12 cellular contexts compared by ENCODE assay signal in genomic region chr4:78863254-78863869, GRCh38.
DNase-seq lines count a peak whose midpoint lies in the region; ATAC-seq lines count a peak whose summit lies in the region.
"Had no signal": no experiment of that assay in that cellular context is flagged by ENCODE, and none has a peak within 500 bp of the region (broad histone marks: within the 10 kb centered on the region; RNA-seq: fewer than 3 reads in every experiment).

No MANE protein-coding gene starts in this region.

- H3K27me3 Mint-ChIP-seq in memory B cell = no peaks in the 10 kb centered on the region

- H3K27ac Mint-ChIP-seq in memory B cell = peak overlapping the region; percentile 76

- no peaks in the 10 kb centered on the region for H3K9me3 Mint-ChIP-seq in memory B cell

- peaks cover 19% of the 10 kb centered on the region for H3K4me1 Mint-ChIP-seq in memory B cell

- peak overlapping the region; percentile 48 for H3K4me3 Mint-ChIP-seq in memory B cell

- ATAC-seq in GM18511 (IDR thresholded peaks at IDR 0.05; ENCODE audit: unreplicated experiment) (peak; percentile 71), GM21447 (IDR thresholded peaks at IDR 0.05; ENCODE audit: unreplicated experiment) (peak; percentile 57), HG03342 (IDR thresholded peaks at IDR 0.05; ENCODE audit: unreplicated experiment) (peak; percentile 49), memory B cell (ENCODE audit: low read depth) (peak; percentile 31)

- DNase-seq in memory B cell (ENCODE audit: low spot score in 2 of 2) = no peak
- DNase-seq in NCI-H2107 (lab: John Stamatoyannopoulos, UW) = no peak
- DNase-seq in stimulated activated naive CD4-positive, alpha-beta T cell treated with Interleukin-2 at 50 U/mL for 16 hours (lab: John Stamatoyannopoulos, UW) = no peak
- DNase-seq in mesenteric fat pad (ENCODE audit: low spot score) = no peak
- DNase-seq in stimulated activated CD4-positive, alpha-beta T cell treated with anti-CD3 and anti-CD28 coated beads, Interleukin-4, amount 100 ng/mL, for 1 hour = no peak
- DNase-seq: activated CD8-positive, alpha-beta memory T cell treated with anti-CD3 and anti-CD28 coated beads, Interleukin-2, amount 50 U/mL, for 48 hours; left colon; NCI-H1105 treated with DMSO at 0.1 percent for 48 hours; retina had no signal

- peaks cover 13% of the 10 kb centered on the region for H3K36me3 Mint-ChIP-seq in memory B cell
